Comparison of ENCODE assay signal across 2 cellular contexts in the genomic region with DNA sequence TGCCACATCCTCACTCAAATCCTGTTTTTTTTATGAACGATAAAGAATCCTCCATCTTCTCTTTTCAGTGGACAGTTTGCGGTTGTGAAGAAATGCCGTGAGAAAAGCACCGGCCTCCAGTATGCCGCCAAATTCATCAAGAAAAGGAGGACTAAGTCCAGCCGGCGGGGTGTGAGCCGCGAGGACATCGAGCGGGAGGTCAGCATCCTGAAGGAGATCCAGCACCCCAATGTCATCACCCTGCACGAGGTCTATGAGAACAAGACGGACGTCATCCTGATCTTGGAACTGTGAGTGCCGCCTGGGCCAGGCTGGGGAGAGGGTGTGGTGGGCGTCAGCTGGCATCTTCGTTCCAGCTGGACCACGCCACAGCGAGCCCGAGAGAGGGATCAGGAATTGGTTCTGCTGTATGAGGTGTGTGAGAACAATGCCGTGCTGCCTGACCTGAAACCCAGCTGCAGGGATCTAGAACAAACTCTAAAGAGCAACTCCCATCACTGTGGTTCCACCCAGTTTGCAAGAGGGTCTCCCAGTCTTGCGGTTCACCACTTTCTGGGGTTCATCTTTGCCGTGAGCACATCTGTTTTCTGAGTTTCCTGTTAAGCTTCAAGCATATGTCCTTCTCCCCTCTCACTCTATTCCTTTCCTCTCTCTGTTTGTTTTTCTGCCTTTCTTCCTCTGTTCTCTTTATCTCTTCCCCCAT.
A peak's percentile ranks its signal among the peaks of the same experiment; 100 is the strongest.
TF ChIP-seq lines count a peak whose summit lies in the region.

No MANE protein-coding gene starts in this region.

TF ChIP-seq in IMR-90, 13 proteins besides CTCF, POLR2A, EP300 and RAD21:
- TF ChIP-seq NFE2L2 (IDR thresholded peaks at IDR 0.05; ENCODE audit: low read depth, low read length) (no peak), RFX5 (IDR thresholded peaks at IDR 0.05; ENCODE audit: low read depth, low read length) (no peak), SMC3 (IDR thresholded peaks at IDR 0.05; ENCODE audit: low read depth, low read length) (no peak), BHLHE40 (IDR thresholded peaks at IDR 0.05; ENCODE audit: low read depth, low read length) (no peak), CHD1 (IDR thresholded peaks at IDR 0.05; ENCODE audit: low read depth, low read length) (no peak), MAZ (IDR thresholded peaks at IDR 0.05; ENCODE audit: borderline replicate concordance, low read depth, low read length) (no peak), MAFK (IDR thresholded peaks at IDR 0.05; ENCODE audit: low read depth, low read length) (no peak)
- TF ChIP-seq, protein P1, sequence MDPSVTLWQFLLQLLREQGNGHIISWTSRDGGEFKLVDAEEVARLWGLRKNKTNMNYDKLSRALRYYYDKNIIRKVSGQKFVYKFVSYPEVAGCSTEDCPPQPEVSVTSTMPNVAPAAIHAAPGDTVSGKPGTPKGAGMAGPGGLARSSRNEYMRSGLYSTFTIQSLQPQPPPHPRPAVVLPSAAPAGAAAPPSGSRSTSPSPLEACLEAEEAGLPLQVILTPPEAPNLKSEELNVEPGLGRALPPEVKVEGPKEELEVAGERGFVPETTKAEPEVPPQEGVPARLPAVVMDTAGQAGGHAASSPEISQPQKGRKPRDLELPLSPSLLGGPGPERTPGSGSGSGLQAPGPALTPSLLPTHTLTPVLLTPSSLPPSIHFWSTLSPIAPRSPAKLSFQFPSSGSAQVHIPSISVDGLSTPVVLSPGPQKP (IDR thresholded peaks at IDR 0.05; ENCODE audit: borderline replicate concordance, low read depth, low read length) = no peak

TF ChIP-seq in K562, 482 proteins besides CTCF, POLR2A, EP300 and RAD21:
- TF ChIP-seq CSDE1 (IDR thresholded peaks at IDR 0.05) = no peak
- TF ChIP-seq, protein P2, sequence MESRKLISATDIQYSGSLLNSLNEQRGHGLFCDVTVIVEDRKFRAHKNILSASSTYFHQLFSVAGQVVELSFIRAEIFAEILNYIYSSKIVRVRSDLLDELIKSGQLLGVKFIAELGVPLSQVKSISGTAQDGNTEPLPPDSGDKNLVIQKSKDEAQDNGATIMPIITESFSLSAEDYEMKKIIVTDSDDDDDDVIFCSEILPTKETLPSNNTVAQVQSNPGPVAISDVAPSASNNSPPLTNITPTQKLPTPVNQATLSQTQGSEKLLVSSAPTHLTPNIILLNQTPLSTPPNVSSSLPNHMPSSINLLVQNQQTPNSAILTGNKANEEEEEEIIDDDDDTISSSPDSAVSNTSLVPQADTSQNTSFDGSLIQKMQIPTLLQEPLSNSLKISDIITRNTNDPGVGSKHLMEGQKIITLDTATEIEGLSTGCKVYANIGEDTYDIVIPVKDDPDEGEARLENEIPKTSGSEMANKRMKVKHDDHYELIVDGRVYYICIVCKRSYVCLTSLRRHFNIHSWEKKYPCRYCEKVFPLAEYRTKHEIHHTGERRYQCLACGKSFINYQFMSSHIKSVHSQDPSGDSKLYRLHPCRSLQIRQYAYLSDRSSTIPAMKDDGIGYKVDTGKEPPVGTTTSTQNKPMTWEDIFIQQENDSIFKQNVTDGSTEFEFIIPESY (CRISPR knock-in tag; IDR thresholded peaks at IDR 0.05) = peak; percentile 37; the same call in 1 of the 2 replicates
